In genomic region chr1:203630697-203631096, GRCh38 we compare ENCODE assay signal across 10 cellular contexts. TPM values are rescaled to one million over a fixed set of nuclear protein-coding genes. Genes with fewer than 3 reads are reported as not detected.
A peak's percentile ranks its signal among the peaks of the same experiment; 100 is the strongest.
DNase-seq lines count a peak whose midpoint lies in the region; ATAC-seq and TF ChIP-seq lines count a peak whose summit lies in the region.
"Had no signal": no experiment of that assay in that cellular context is flagged by ENCODE, and none has a peak within 500 bp of the region (broad histone marks: within the 10 kb centered on the region; RNA-seq: fewer than 3 reads in every experiment).

No MANE protein-coding gene starts in this region.

- H3K27ac ChIP-seq in heart right ventricle, result peak overlapping the region; percentile 63 to 97 (median 89)

- H3K36me3 Mint-ChIP-seq in activated T-cell treated with anti-CD3 and anti-CD28 coated beads, Interleukin-2, amount 50 U/mL, for 72 hours (ENCODE audit: insufficient read depth in 2 of 2), result peaks cover 0 to 13% of the 10 kb centered on the region in 2 donors

- H3K4me3 ChIP-seq in heart right ventricle (peak overlapping the region in 8 of 10 donors; percentile 64 to 88 (median 80)), skeletal muscle satellite cell (ENCODE audit: low read length) (peak overlapping the region; percentile 81)

- H3K9me3 ChIP-seq in heart right ventricle (no peaks in the 10 kb centered on the region), skeletal muscle satellite cell (replicated peaks; ENCODE audit: low read length) (no peaks in the 10 kb centered on the region)

- peak in 1 of 2 donors; percentile 3 for ATAC-seq in activated T-cell treated with anti-CD3 and anti-CD28 coated beads, Interleukin-2, amount 50 U/mL, for 72 hours (replicated peaks in 1 of 2)
- ATAC-seq in heart right ventricle, result peak in 4 of 8 donors; percentile 5 to 25 (median 24)
- no peak for ATAC-seq in HG02981 (IDR thresholded peaks at IDR 0.05; ENCODE audit: unreplicated experiment)

- no peak for TF ChIP-seq CTCF in heart right ventricle (IDR thresholded peaks at IDR 0.05)

- peak overlapping the region; percentile 98 for H3K4me2 ChIP-seq in skeletal muscle satellite cell (ENCODE audit: low read length)

- H3K9ac ChIP-seq in skeletal muscle satellite cell (ENCODE audit: low read depth, low read length), result peak overlapping the region; percentile 84

- peak; percentile 43 for DNase-seq in G401 (ENCODE audit: low spot score)
- no peak for DNase-seq in activated T-cell treated with anti-CD3 and anti-CD28 coated beads, Interleukin-2, amount 50 U/mL, for 72 hours
- DNase-seq in heart right ventricle, result peak in 1 of 2 donors; percentile 62
- no peak for DNase-seq in stimulated activated naive CD4-positive, alpha-beta T cell (lab: John Stamatoyannopoulos, UW)
- DNase-seq in Kasumi-1 (lab: John Stamatoyannopoulos, UW), result no peak
- DNase-seq in epidermal melanocyte (ENCODE audit: insufficient read length, low spot score), result no peak
- DNase-seq: cortex of kidney, GF-D8 had no signal

- intact Hi-C loops in heart right ventricle (cut with DNase I), result loop anchor here in 2 of 10 donors (2.0 to 5.0 kb wide), 2 partner anchors 42 to 68 kb away; no protein-coding TSS in a partner anchor

- H3K27me3 Mint-ChIP-seq in activated T-cell treated with anti-CD3 and anti-CD28 coated beads, Interleukin-2, amount 50 U/mL, for 72 hours (ENCODE audit: low read depth), result no peaks in the 10 kb centered on the region

- H3K4me1 Mint-ChIP-seq in activated T-cell treated with anti-CD3 and anti-CD28 coated beads, Interleukin-2, amount 50 U/mL, for 72 hours (ENCODE audit: low read depth), result peaks cover 69% of the 10 kb centered on the region

- in situ Hi-C loops in G401 (cut with HindIII; ENCODE audit: low sequenced_read_pairs), result no loop called here

- H3K4me3 Mint-ChIP-seq in activated T-cell treated with anti-CD3 and anti-CD28 coated beads, Interleukin-2, amount 50 U/mL, for 72 hours, result peak overlapping the region; percentile 95

- H3K36me3 ChIP-seq in heart right ventricle (peaks cover 0 to 37% (median 12%) of the 10 kb centered on the region in 9 donors), skeletal muscle satellite cell (ENCODE audit: insufficient read depth, low read length) (peaks cover 7% of the 10 kb centered on the region)

- H3K27me3 ChIP-seq in heart right ventricle, result no peaks in the 10 kb centered on the region
- no peaks in the 10 kb centered on the region for H3K27me3 ChIP-seq in skeletal muscle satellite cell (ENCODE audit: control insufficient read depth, insufficient read depth, low read length)

- H3K9me3 Mint-ChIP-seq in activated T-cell treated with anti-CD3 and anti-CD28 coated beads, Interleukin-2, amount 50 U/mL, for 72 hours, result no peaks in the 10 kb centered on the region

- H3K4me1 ChIP-seq in heart right ventricle (peaks cover 14 to 69% (median 49%) of the 10 kb centered on the region in 9 donors), skeletal muscle satellite cell (ENCODE audit: control insufficient read depth, insufficient read depth, low read length) (peaks cover 32% of the 10 kb centered on the region)

- peak overlapping the region; percentile 81 for H3K27ac Mint-ChIP-seq in activated T-cell treated with anti-CD3 and anti-CD28 coated beads, Interleukin-2, amount 50 U/mL, for 72 hours

RNA-seq across cellular contexts. Expression of gene ATP2B4, which starts 4.1 kb away (rescaled TPM):
- 5.4 and 6.7 TPM in 2 replicates for total RNA-seq in G401 (2014; rRNA removed; shearing (Covaris generic))
- total RNA-seq in activated T-cell treated with anti-CD3 and anti-CD28 coated beads, Interleukin-2, amount 50 U/mL, for 72 hours, result 10 to 100 TPM; 34.1 to 65.5 TPM
- 100 to 1,000 TPM in 8 of 10 donors, 10 to 100 TPM in 2; 85.2 to 224 (median 125) TPM for total RNA-seq in heart right ventricle
- 10 to 100 TPM; 64.2 to 85.6 TPM for polyA plus RNA-seq in heart right ventricle
- 205 and 257 TPM in 2 replicates for total RNA-seq in skeletal muscle satellite cell (2012; rRNA removed)
